In genomic region chr1:89472253-89472652, GRCh38 we compare ENCODE assay signal across 28 cellular contexts.
"Had no signal": no experiment of that assay in that cellular context is flagged by ENCODE, and none has a peak within 500 bp of the region (broad histone marks: within the 10 kb centered on the region; RNA-seq: fewer than 3 reads in every experiment).

No MANE protein-coding gene starts in this region.

- H3K4me3 ChIP-seq: colonic mucosa, coronary artery, dorsolateral prefrontal cortex, esophagus muscularis mucosa, esophagus squamous epithelium, gastrocnemius medialis, gastroesophageal sphincter, heart left ventricle, heart right ventricle had no signal

- H3K4me1 ChIP-seq: colonic mucosa, esophagus muscularis mucosa, esophagus squamous epithelium, foreskin keratinocyte, gastrocnemius medialis, gastroesophageal sphincter, heart left ventricle, heart right ventricle had no signal

- ATAC-seq: effector memory CD8-positive, alpha-beta T cell; esophagus mucosa; foreskin keratinocyte; gastrocnemius medialis; gastroesophageal sphincter; heart left ventricle; heart right ventricle had no signal

- H3K27me3 ChIP-seq: colonic mucosa, dorsolateral prefrontal cortex, esophagus muscularis mucosa, esophagus squamous epithelium, gastrocnemius medialis, gastroesophageal sphincter had no signal

- FAIRE-seq: colon, endometrium, endothelial cell of umbilical vein, frontal cortex had no signal

- H3K9me3 ChIP-seq: colonic mucosa, esophagus muscularis mucosa, gastrocnemius medialis had no signal

- H3K36me3 ChIP-seq: colonic mucosa, esophagus muscularis mucosa, esophagus squamous epithelium, gastrocnemius medialis, gastroesophageal sphincter, heart left ventricle, heart right ventricle had no signal

- H3K27ac ChIP-seq: colonic mucosa, coronary artery, dorsolateral prefrontal cortex, epithelial cell of prostate, esophagus muscularis mucosa, esophagus squamous epithelium, foreskin keratinocyte, gastrocnemius medialis, gastroesophageal sphincter, heart left ventricle, heart right ventricle had no signal

- DNase-seq: colonic mucosa; cortex of kidney; dermis blood vessel endothelial cell; dorsolateral prefrontal cortex; effector CD4-positive, alpha-beta T cell; effector CD8-positive, alpha-beta T cell; effector memory CD4-positive, alpha-beta T cell; effector memory CD8-positive, alpha-beta T cell; endodermal cell; erythroblast; esophagus squamous epithelium; foreskin fibroblast; foreskin keratinocyte; foreskin melanocyte; gastrocnemius medialis; glutamatergic neuron; head of caudate nucleus; heart left ventricle; heart right ventricle had no signal
